ENCODE assay signal across 9 cellular contexts in genomic region chr6:35948725-35949124, GRCh38. TPM values are rescaled to one million over a fixed set of nuclear protein-coding genes. Genes with fewer than 3 reads are reported as not detected.
DNase-seq lines count a peak whose midpoint lies in the region; FAIRE-seq and TF ChIP-seq lines count a peak whose summit lies in the region.
"Had no signal": no experiment of that assay in that cellular context is flagged by ENCODE, and none has a peak within 500 bp of the region (broad histone marks: within the 10 kb centered on the region; RNA-seq: fewer than 3 reads in every experiment).

No MANE protein-coding gene starts in this region.

- TF ChIP-seq POLR2A in prostate gland (IDR thresholded peaks at IDR 0.05), result no peak

- H2AFZ ChIP-seq in osteoblast (ENCODE audit: low read length), result no peak overlapping the region

- H3K27ac Mint-ChIP-seq in activated CD4-positive, alpha-beta T cell treated with anti-CD3 and anti-CD28 coated beads, Interleukin-2, amount 10 ng/mL, durations not matched to agents 24 days and 14 days, result no peak overlapping the region

- H4K20me1 ChIP-seq in osteoblast (ENCODE audit: insufficient read depth, low read length), result no peaks in the 10 kb centered on the region

- H3K9me3 ChIP-seq in osteoblast (ENCODE audit: low read depth, low read length) (no peaks in the 10 kb centered on the region), prostate gland (no peaks in the 10 kb centered on the region)

- H3K4me3 ChIP-seq in bronchial epithelial cell (ENCODE audit: low read depth, low read length), result no peak overlapping the region
- no peak overlapping the region for H3K4me3 ChIP-seq in osteoblast (ENCODE audit: insufficient read depth, low read length)
- no peak overlapping the region for H3K4me3 ChIP-seq in prostate gland

- FAIRE-seq in bronchial epithelial cell (lab: Jason Lieb, UNC), result no peak

- H3K27me3 Mint-ChIP-seq in activated CD4-positive, alpha-beta T cell treated with anti-CD3 and anti-CD28 coated beads, Interleukin-2, amount 10 ng/mL, durations not matched to agents 24 days and 14 days, result no peaks in the 10 kb centered on the region

- H3K4me3 Mint-ChIP-seq in activated CD4-positive, alpha-beta T cell treated with anti-CD3 and anti-CD28 coated beads, Interleukin-2, amount 10 ng/mL, durations not matched to agents 24 days and 14 days, result no peak overlapping the region

- H3K9me3 Mint-ChIP-seq in activated CD4-positive, alpha-beta T cell treated with anti-CD3 and anti-CD28 coated beads, Interleukin-2, amount 10 ng/mL, durations not matched to agents 24 days and 14 days, result no peaks in the 10 kb centered on the region

- WGBS in prostate gland, result 94% methylated on average over 1 of the region's 1 CpG

- H3K4me1 Mint-ChIP-seq in activated CD4-positive, alpha-beta T cell treated with anti-CD3 and anti-CD28 coated beads, Interleukin-2, amount 10 ng/mL, durations not matched to agents 24 days and 14 days, result peaks cover 8% of the 10 kb centered on the region

- H3K4me2 ChIP-seq in osteoblast (ENCODE audit: insufficient read depth, low read length), result no peak overlapping the region

- no peaks in the 10 kb centered on the region for H3K36me3 ChIP-seq in bronchial epithelial cell (ENCODE audit: control insufficient read depth, insufficient read depth, low read length)
- H3K36me3 ChIP-seq in osteoblast (ENCODE audit: insufficient read depth, low read length), result no peaks in the 10 kb centered on the region
- H3K36me3 ChIP-seq in prostate gland, result no peaks in the 10 kb centered on the region

- H3K79me2 ChIP-seq in osteoblast (ENCODE audit: insufficient read depth, low read length), result no peaks in the 10 kb centered on the region

- intact Hi-C loops in activated CD4-positive, alpha-beta T cell treated with anti-CD3 and anti-CD28 coated beads, Interleukin-2, amount 10 ng/mL, durations not matched to agents 24 days and 14 days (cut with micrococcal nuclease), result no loop called here
- intact Hi-C loops in prostate gland (cut with DNase I), result no loop called here

- H3K27me3 ChIP-seq in bronchial epithelial cell (ENCODE audit: control insufficient read depth, insufficient read depth, low read length), result no peaks in the 10 kb centered on the region
- no peaks in the 10 kb centered on the region for H3K27me3 ChIP-seq in osteoblast (ENCODE audit: insufficient read depth, low read length)
- no peaks in the 10 kb centered on the region for H3K27me3 ChIP-seq in prostate gland (replicated peaks; ENCODE audit: insufficient read depth)

- peak; percentile 8 for TF ChIP-seq CTCF in bronchial epithelial cell (IDR thresholded peaks at IDR 0.05; ENCODE audit: insufficient read depth, low read length, severe bottlenecking)
- peak; percentile 51 for TF ChIP-seq CTCF in osteoblast (IDR thresholded peaks at IDR 0.05; ENCODE audit: extremely low read depth, low read depth, low read length)
- TF ChIP-seq CTCF in prostate gland (IDR thresholded peaks at IDR 0.05), result no peak

- H3K4me1 ChIP-seq in osteoblast (ENCODE audit: insufficient read depth, low read length) (no peaks in the 10 kb centered on the region), prostate gland (replicated peaks) (no peaks in the 10 kb centered on the region)

- no peaks in the 10 kb centered on the region for H3K36me3 Mint-ChIP-seq in activated CD4-positive, alpha-beta T cell treated with anti-CD3 and anti-CD28 coated beads, Interleukin-2, amount 10 ng/mL, durations not matched to agents 24 days and 14 days (ENCODE audit: low read depth)

- no peak overlapping the region for H3K27ac ChIP-seq in osteoblast (ENCODE audit: low read depth, low read length)
- no peak overlapping the region for H3K27ac ChIP-seq in prostate gland

- DNase-seq in DMS 273 (lab: John Stamatoyannopoulos, UW; ENCODE audit: unreplicated experiment), result peak; percentile 55
- no peak for DNase-seq in DMS 273 treated with DMSO at 0.1 percent for 48 hours (lab: John Stamatoyannopoulos, UW)
- peak; percentile 60 to 65 for DNase-seq in NCI-H524 (lab: John Stamatoyannopoulos, UW)
- peak; percentile 32 for DNase-seq in bronchial epithelial cell (ENCODE audit: low read depth)
- DNase-seq in osteoblast (ENCODE audit: insufficient read length, low spot score, missing footprints), result peak; percentile 62
- no peak for DNase-seq in GM03348 (ENCODE audit: low spot score)
- no peak for DNase-seq in activated CD4-positive, alpha-beta T cell treated with anti-CD3 and anti-CD28 coated beads, Interleukin-2, amount 10 ng/mL, durations not matched to agents 24 days and 14 days
- no peak for DNase-seq in prostate gland (ENCODE audit: low spot score)
- DNase-seq: 8988T had no signal

RNA-seq across cellular contexts. Expression of gene SRPK1, which starts 27.8 kb away (rescaled TPM):
- total RNA-seq in bronchial epithelial cell, result 56.3 and 90.6 TPM in 2 replicates
- total RNA-seq in osteoblast, result 36.6 and 39.5 TPM in 2 replicates
- 162 and 163 TPM in 2 replicates for total RNA-seq in activated CD4-positive, alpha-beta T cell treated with anti-CD3 and anti-CD28 coated beads, Interleukin-2, amount 10 ng/mL, durations not matched to agents 24 days and 14 days
- total RNA-seq in prostate gland, result 10 to 100 TPM; 19.4 to 59.4 TPM

Comparison
In these comparisons a context has a peak if more than half of its experiments do, and no peak if none do; other contexts are left out.
1. DNase-seq: peak in DMS 273 (single experiment), NCI-H524 (2 of 2), bronchial epithelial cell (single experiment) and osteoblast (single experiment); none in DMS 273 treated with DMSO at 0.1 percent for 48 hours (single experiment), GM03348 (single experiment), activated CD4-positive, alpha-beta T cell treated with anti-CD3 and anti-CD28 coated beads, Interleukin-2, amount 10 ng/mL, durations not matched to agents 24 days and 14 days (single experiment) and prostate gland (single experiment).
2. CTCF ChIP-seq: peak in bronchial epithelial cell (single experiment) and osteoblast (single experiment); none in prostate gland (0 of 4).